In genomic region chr6:152299336-152299735, GRCh38 we compare ENCODE assay signal across 18 cellular contexts.
A peak's percentile ranks its signal among the peaks of the same experiment; 100 is the strongest.
DNase-seq lines count a peak whose midpoint lies in the region; ATAC-seq and TF ChIP-seq lines count a peak whose summit lies in the region.
"Had no signal": no experiment of that assay in that cellular context is flagged by ENCODE, and none has a peak within 500 bp of the region (broad histone marks: within the 10 kb centered on the region; RNA-seq: fewer than 3 reads in every experiment).

No MANE protein-coding gene starts in this region.

- peaks cover 52% of the 10 kb centered on the region for H3F3A ChIP-seq in SU-DHL-6 (ENCODE audit: insufficient read depth)

- CTCF ChIA-PET in Caco-2 (lab: Charles Lee): no interaction called here

- H3K4me2 ChIP-seq in SU-DHL-6 (ENCODE audit: low read depth, low read length, poor library complexity, severe bottlenecking): peak overlapping the region; percentile 99

- no TSS peak for BruUV-seq in Caco-2 (replicated peaks; lab: Mats Ljungman, UMichigan)

- peaks cover 31% of the 10 kb centered on the region for H3K4me1 Mint-ChIP-seq in Caco-2 (ENCODE audit: low read depth, unreplicated experiment)

- no peaks in the 10 kb centered on the region for H3K9me3 ChIP-seq in SU-DHL-6 (ENCODE audit: insufficient read depth, low read length)
- no peaks in the 10 kb centered on the region for H3K9me3 ChIP-seq in lower lobe of right lung
- H3K9me3 ChIP-seq in Caco-2: no peaks in the 10 kb centered on the region

- H2AFZ ChIP-seq in SU-DHL-6 (ENCODE audit: low read depth, low read length, severe bottlenecking): no peak overlapping the region

- no peak overlapping the region for H3K4me3 Mint-ChIP-seq in Caco-2 (ENCODE audit: unreplicated experiment)
- H3K4me3 Mint-ChIP-seq: activated T-cell treated with anti-CD3 and anti-CD28 coated beads, Interleukin-2, amount 50 U/mL, for 24 hours; dendritic cell treated with granulocyte-macrophage colony-stimulating factor and Interleukin-4, amounts not matched to agents 40 ng/mL and 50 ng/mL, for 4 days had no signal

- no peaks in the 10 kb centered on the region for H3K9me2 ChIP-seq in SU-DHL-6 (replicated peaks; ENCODE audit: insufficient read depth, low read length)

- no peak for TF ChIP-seq CTCF in SU-DHL-6 (IDR thresholded peaks at IDR 0.05; ENCODE audit: insufficient read depth, low read length, poor library complexity, severe bottlenecking)
- no peak for TF ChIP-seq CTCF in lower lobe of right lung (IDR thresholded peaks at IDR 0.05)
- TF ChIP-seq CTCF in Caco-2 (IDR thresholded peaks at IDR 0.05; ENCODE audit: insufficient read depth in 1 of 2, low read depth in 1 of 2, low read length in 1 of 2, severe bottlenecking in 1 of 2, unreplicated experiment in 1 of 2): no peak

- H3K27ac ChIP-seq in SU-DHL-6 (ENCODE audit: low read depth, low read length) (peak overlapping the region; percentile 100), lower lobe of right lung (peak overlapping the region; percentile 8)
- H3K27ac ChIP-seq: 22Rv1 had no signal

- DNase-seq in DMS53 (lab: John Stamatoyannopoulos, UW) (peak; percentile 59), DMS53 treated with DMSO at 0.1 percent for 48 hours (lab: John Stamatoyannopoulos, UW; ENCODE audit: unreplicated experiment) (no peak), G401 (ENCODE audit: low spot score) (peak; percentile 84), lower lobe of right lung (no peak), HuH-7.5 (ENCODE audit: low spot score) (no peak), Caco-2 (no peak), GOT3 (lab: John Stamatoyannopoulos, UW) (no peak)
- DNase-seq: activated CD4-positive, alpha-beta T cell treated with anti-CD3 and anti-CD28 coated beads for 1 hour; activated T-cell treated with anti-CD3 and anti-CD28 coated beads, Interleukin-2, amount 50 U/mL, for 24 hours; aorta; KG1; NCI-H1436; RPMI8226; trophoblast cell had no signal

- H3K79me2 ChIP-seq in SU-DHL-6 (ENCODE audit: insufficient read depth, low read length): peaks cover 65% of the 10 kb centered on the region

- H3K9me3 Mint-ChIP-seq in Caco-2 (ENCODE audit: unreplicated experiment): no peaks in the 10 kb centered on the region
- H3K9me3 Mint-ChIP-seq: activated T-cell treated with anti-CD3 and anti-CD28 coated beads, Interleukin-2, amount 50 U/mL, for 24 hours; dendritic cell treated with granulocyte-macrophage colony-stimulating factor and Interleukin-4, amounts not matched to agents 40 ng/mL and 50 ng/mL, for 4 days; nephron had no signal

- no peak overlapping the region for H3K27ac Mint-ChIP-seq in Caco-2 (ENCODE audit: unreplicated experiment)
- H3K27ac Mint-ChIP-seq: activated T-cell treated with anti-CD3 and anti-CD28 coated beads, Interleukin-2, amount 50 U/mL, for 24 hours; dendritic cell treated with granulocyte-macrophage colony-stimulating factor and Interleukin-4, amounts not matched to agents 40 ng/mL and 50 ng/mL, for 4 days had no signal

- intact Hi-C loops in lower lobe of right lung (cut with DNase I) (no loop called here), Caco-2 (cut with micrococcal nuclease; ENCODE audit: unreplicated experiment) (no loop called here)

- peaks cover 7% of the 10 kb centered on the region for H3K36me3 Mint-ChIP-seq in Caco-2 (ENCODE audit: insufficient read depth, unreplicated experiment)

- POLR2A ChIA-PET in Caco-2 (lab: Charles Lee): no interaction called here

- H3K36me3 ChIP-seq in SU-DHL-6 (ENCODE audit: low read length): peaks cover 5% of the 10 kb centered on the region; the same call in 1 of the 2 replicates
- peaks cover 25% of the 10 kb centered on the region for H3K36me3 ChIP-seq in lower lobe of right lung
- H3K36me3 ChIP-seq in Caco-2 (ENCODE audit: control insufficient read depth, insufficient read depth, low read length): no peaks in the 10 kb centered on the region

- H3K4me1 ChIP-seq in lower lobe of right lung (peaks cover 47% of the 10 kb centered on the region), Caco-2 (peaks cover 19% of the 10 kb centered on the region)

- no peaks in the 10 kb centered on the region for H3K27me3 Mint-ChIP-seq in Caco-2 (ENCODE audit: insufficient read depth, unreplicated experiment)
- H3K27me3 Mint-ChIP-seq: activated T-cell treated with anti-CD3 and anti-CD28 coated beads, Interleukin-2, amount 50 U/mL, for 24 hours; dendritic cell treated with granulocyte-macrophage colony-stimulating factor and Interleukin-4, amounts not matched to agents 40 ng/mL and 50 ng/mL, for 4 days had no signal

- H3K4me3 ChIP-seq in SU-DHL-6 (ENCODE audit: insufficient read depth, low read length, poor library complexity, severe bottlenecking) (peak overlapping the region; percentile 73), lower lobe of right lung (no peak overlapping the region), Caco-2 (ENCODE audit: low read depth, low read length) (no peak overlapping the region)

- in situ Hi-C loops in G401 (cut with HindIII; ENCODE audit: low sequenced_read_pairs): no loop called here

- H3K27me3 ChIP-seq in SU-DHL-6 (ENCODE audit: low read length): no peaks in the 10 kb centered on the region
- H3K27me3 ChIP-seq in lower lobe of right lung (ENCODE audit: low read depth): no peaks in the 10 kb centered on the region
- no peaks in the 10 kb centered on the region for H3K27me3 ChIP-seq in Caco-2 (replicated peaks; ENCODE audit: control insufficient read depth, insufficient read depth, low read length)

- peak overlapping the region; percentile 75 for H3K9ac ChIP-seq in SU-DHL-6 (ENCODE audit: low read length)

- ATAC-seq in lower lobe of right lung: no peak

- no peaks in the 10 kb centered on the region for H4K20me1 ChIP-seq in SU-DHL-6 (ENCODE audit: low read depth, low read length)

Comparison
In these comparisons a context has a peak if more than half of its experiments do, and no peak if none do; other contexts are left out.
1. DNase-seq: peak in DMS53 (single experiment) and G401 (single experiment); none in DMS53 treated with DMSO at 0.1 percent for 48 hours (single experiment), lower lobe of right lung (single experiment), HuH-7.5 (single experiment), Caco-2 (0 of 2) and GOT3 (single experiment).